ENCODE assay signal across 15 cellular contexts in genomic region chr3:128807186-128807830, GRCh38.
DNase-seq lines count a peak whose midpoint lies in the region; ATAC-seq and TF ChIP-seq lines count a peak whose summit lies in the region.
"Had no signal": no experiment of that assay in that cellular context is flagged by ENCODE, and none has a peak within 500 bp of the region (broad histone marks: within the 10 kb centered on the region; RNA-seq: fewer than 3 reads in every experiment).

No MANE protein-coding gene starts in this region.

- TF ChIP-seq CTCF in RWPE2 (IDR thresholded peaks at IDR 0.05; ENCODE audit: poor library complexity, severe bottlenecking) = no peak
- no peak for TF ChIP-seq CTCF in epithelial cell of esophagus (IDR thresholded peaks at IDR 0.05; ENCODE audit: insufficient read depth, low read depth, low read length, missing control alignments)
- TF ChIP-seq CTCF in BE2C (IDR thresholded peaks at IDR 0.05; ENCODE audit: low read depth, low read length) = no peak

- H3K9me3 Mint-ChIP-seq in activated T-cell treated with anti-CD3 and anti-CD28 coated beads, Interleukin-2, amount 50 U/mL, for 72 hours = no peaks in the 10 kb centered on the region

- H3K36me3 ChIP-seq in RWPE2 (ENCODE audit: low read depth) = peaks cover 74% of the 10 kb centered on the region
- peaks cover 16 to 32% (median 25%) of the 10 kb centered on the region in 3 donors for H3K36me3 ChIP-seq in skeletal muscle tissue (ENCODE audit: control insufficient read depth in 3 of 3, insufficient read depth in 3 of 3, low read length in 3 of 3)
- peaks cover 65% of the 10 kb centered on the region for H3K36me3 ChIP-seq in BE2C
- H3K36me3 ChIP-seq: uterus had no signal

- no peaks in the 10 kb centered on the region for H3K27me3 Mint-ChIP-seq in activated T-cell treated with anti-CD3 and anti-CD28 coated beads, Interleukin-2, amount 50 U/mL, for 72 hours (ENCODE audit: low read depth)

- peaks cover 67% of the 10 kb centered on the region for H3K4me1 Mint-ChIP-seq in activated T-cell treated with anti-CD3 and anti-CD28 coated beads, Interleukin-2, amount 50 U/mL, for 72 hours (ENCODE audit: low read depth)

- ATAC-seq in activated T-cell treated with anti-CD3 and anti-CD28 coated beads, Interleukin-2, amount 50 U/mL, for 72 hours (replicated peaks in 1 of 2) = no peak
- no peak for ATAC-seq in RWPE2 (ENCODE audit: low read depth)
- ATAC-seq in GM21786 (IDR thresholded peaks at IDR 0.05; ENCODE audit: unreplicated experiment) = no peak

- DNase-seq in activated T-cell treated with anti-CD3 and anti-CD28 coated beads, Interleukin-2, amount 50 U/mL, for 72 hours = no peak
- no peak for DNase-seq in activated T-cell treated with anti-CD3 and anti-CD28 coated beads for 4 hours
- DNase-seq in RWPE2 (ENCODE audit: low spot score) = no peak
- DNase-seq in epithelial cell of esophagus (ENCODE audit: low read depth) = peak; percentile 73
- DNase-seq in stimulated activated CD4-positive, alpha-beta T cell treated with anti-CD3 and anti-CD28 coated beads, Interleukin-2, amount 100 ng/mL, for 48 hours = no peak
- DNase-seq in BE2C = no peak
- DNase-seq: ACHN, Caco-2, foreskin melanocyte, NCI-H1694, nucleus accumbens, uterus had no signal

- H3K4me3 Mint-ChIP-seq in activated T-cell treated with anti-CD3 and anti-CD28 coated beads, Interleukin-2, amount 50 U/mL, for 72 hours = no peak overlapping the region

- H3K4me1 ChIP-seq in RWPE2 (ENCODE audit: insufficient read depth, poor library complexity, severe bottlenecking) (peaks cover 28% of the 10 kb centered on the region), skeletal muscle tissue (ENCODE audit: control insufficient read depth in 3 of 3, insufficient read depth in 3 of 3, low read length in 3 of 3) (peaks cover 45 to 67% (median 66%) of the 10 kb centered on the region in 3 donors), BE2C (peaks cover 2% of the 10 kb centered on the region; the same call in 1 of the 2 replicates)
- H3K4me1 ChIP-seq: Caco-2 had no signal

- peak overlapping the region; percentile 94 for H3K27ac Mint-ChIP-seq in activated T-cell treated with anti-CD3 and anti-CD28 coated beads, Interleukin-2, amount 50 U/mL, for 72 hours

- H3K27ac ChIP-seq in RWPE2 (ENCODE audit: poor library complexity, severe bottlenecking) (peak overlapping the region; percentile 36), skeletal muscle tissue (ENCODE audit: low read depth, low read length) (peak overlapping the region; percentile 98)
- H3K27ac ChIP-seq: uterus had no signal

- peak overlapping the region in 1 of 3 donors; percentile 28 for H3K9ac ChIP-seq in skeletal muscle tissue (ENCODE audit: low read depth in 1 of 3, low read length in 3 of 3)

- H3K36me3 Mint-ChIP-seq in activated T-cell treated with anti-CD3 and anti-CD28 coated beads, Interleukin-2, amount 50 U/mL, for 72 hours (ENCODE audit: insufficient read depth in 2 of 2) = peaks cover 11 to 31% of the 10 kb centered on the region in 2 donors

- H3K27me3 ChIP-seq in RWPE2 (ENCODE audit: insufficient read depth, poor library complexity, severe bottlenecking) (no peaks in the 10 kb centered on the region), skeletal muscle tissue (ENCODE audit: control insufficient read depth in 3 of 3, insufficient read depth in 3 of 3, low read length in 3 of 3) (no peaks in the 10 kb centered on the region), BE2C (no peaks in the 10 kb centered on the region)
- H3K27me3 ChIP-seq: uterus had no signal

- H3K4me3 ChIP-seq in RWPE2 (ENCODE audit: severe bottlenecking) = no peak overlapping the region
- H3K4me3 ChIP-seq in epithelial cell of esophagus (ENCODE audit: low read length) = no peak overlapping the region
- H3K4me3 ChIP-seq in skeletal muscle tissue (ENCODE audit: low read length in 3 of 3) = no peak overlapping the region
- no peak overlapping the region for H3K4me3 ChIP-seq in BE2C (ENCODE audit: low read depth, low read length)
- H3K4me3 ChIP-seq: lung, uterus had no signal

- H3K9me3 ChIP-seq in RWPE2 (ENCODE audit: severe bottlenecking) (no peaks in the 10 kb centered on the region), skeletal muscle tissue (ENCODE audit: control insufficient read depth in 3 of 3, low read length in 3 of 3) (no peaks in the 10 kb centered on the region), BE2C (no peaks in the 10 kb centered on the region)
- H3K9me3 ChIP-seq: Caco-2, uterus had no signal
